ENCODE assay signal across 2 cellular contexts in the genomic region with DNA sequence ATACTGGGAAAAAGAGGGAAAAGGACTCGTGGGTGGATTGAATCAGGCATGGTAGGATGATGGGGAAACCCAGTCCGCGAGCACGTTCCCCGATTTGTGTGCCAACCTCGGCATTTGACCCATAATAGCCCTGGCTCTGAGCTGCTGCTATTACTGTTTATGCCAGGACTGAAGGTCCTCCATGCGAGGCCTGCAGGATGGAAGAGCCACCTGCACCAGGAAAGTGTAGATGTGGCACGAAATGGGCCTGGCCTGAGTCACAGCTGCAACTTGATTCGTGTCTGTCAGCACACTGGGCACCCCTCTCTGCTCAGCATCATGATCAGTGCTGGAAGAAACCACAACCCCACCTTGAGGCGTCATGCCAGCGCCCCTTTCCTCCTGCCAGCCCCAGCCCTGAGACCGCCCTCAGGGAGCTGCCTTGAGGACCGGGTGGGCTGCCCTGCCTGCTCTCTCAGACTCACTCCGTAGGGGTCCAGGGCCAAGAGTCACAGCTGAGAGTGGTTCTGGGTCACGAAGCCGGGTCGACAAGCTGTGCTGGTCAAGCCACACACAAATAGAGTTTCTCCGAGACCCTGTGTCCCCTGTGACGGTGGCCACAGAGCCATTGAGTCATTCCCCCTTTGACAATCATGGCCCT.
TF ChIP-seq lines count a peak whose summit lies in the region.

No MANE protein-coding gene starts in this region.

TF ChIP-seq in GM23338, 12 proteins besides CTCF, POLR2A, EP300 and RAD21 (continued from another document):
- TF ChIP-seq POLR2AphosphoS5 (IDR thresholded peaks at IDR 0.05; ENCODE audit: low read depth) (no peak), EZH2phosphoT487 (IDR thresholded peaks at IDR 0.05; ENCODE audit: unreplicated experiment) (no peak), ZNF114 (CRISPR knock-in tag; IDR thresholded peaks at IDR 0.05) (no peak)

TF ChIP-seq in WTC11, 78 proteins besides CTCF, POLR2A, EP300 and RAD21 (continued from another document):
- TF ChIP-seq, protein P1, sequence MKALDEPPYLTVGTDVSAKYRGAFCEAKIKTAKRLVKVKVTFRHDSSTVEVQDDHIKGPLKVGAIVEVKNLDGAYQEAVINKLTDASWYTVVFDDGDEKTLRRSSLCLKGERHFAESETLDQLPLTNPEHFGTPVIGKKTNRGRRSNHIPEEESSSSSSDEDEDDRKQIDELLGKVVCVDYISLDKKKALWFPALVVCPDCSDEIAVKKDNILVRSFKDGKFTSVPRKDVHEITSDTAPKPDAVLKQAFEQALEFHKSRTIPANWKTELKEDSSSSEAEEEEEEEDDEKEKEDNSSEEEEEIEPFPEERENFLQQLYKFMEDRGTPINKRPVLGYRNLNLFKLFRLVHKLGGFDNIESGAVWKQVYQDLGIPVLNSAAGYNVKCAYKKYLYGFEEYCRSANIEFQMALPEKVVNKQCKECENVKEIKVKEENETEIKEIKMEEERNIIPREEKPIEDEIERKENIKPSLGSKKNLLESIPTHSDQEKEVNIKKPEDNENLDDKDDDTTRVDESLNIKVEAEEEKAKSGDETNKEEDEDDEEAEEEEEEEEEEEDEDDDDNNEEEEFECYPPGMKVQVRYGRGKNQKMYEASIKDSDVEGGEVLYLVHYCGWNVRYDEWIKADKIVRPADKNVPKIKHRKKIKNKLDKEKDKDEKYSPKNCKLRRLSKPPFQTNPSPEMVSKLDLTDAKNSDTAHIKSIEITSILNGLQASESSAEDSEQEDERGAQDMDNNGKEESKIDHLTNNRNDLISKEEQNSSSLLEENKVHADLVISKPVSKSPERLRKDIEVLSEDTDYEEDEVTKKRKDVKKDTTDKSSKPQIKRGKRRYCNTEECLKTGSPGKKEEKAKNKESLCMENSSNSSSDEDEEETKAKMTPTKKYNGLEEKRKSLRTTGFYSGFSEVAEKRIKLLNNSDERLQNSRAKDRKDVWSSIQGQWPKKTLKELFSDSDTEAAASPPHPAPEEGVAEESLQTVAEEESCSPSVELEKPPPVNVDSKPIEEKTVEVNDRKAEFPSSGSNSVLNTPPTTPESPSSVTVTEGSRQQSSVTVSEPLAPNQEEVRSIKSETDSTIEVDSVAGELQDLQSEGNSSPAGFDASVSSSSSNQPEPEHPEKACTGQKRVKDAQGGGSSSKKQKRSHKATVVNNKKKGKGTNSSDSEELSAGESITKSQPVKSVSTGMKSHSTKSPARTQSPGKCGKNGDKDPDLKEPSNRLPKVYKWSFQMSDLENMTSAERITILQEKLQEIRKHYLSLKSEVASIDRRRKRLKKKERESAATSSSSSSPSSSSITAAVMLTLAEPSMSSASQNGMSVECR (CRISPR knock-in tag; IDR thresholded peaks at IDR 0.05; ENCODE audit: borderline replicate concordance) = no peak
- TF ChIP-seq, protein P2, sequence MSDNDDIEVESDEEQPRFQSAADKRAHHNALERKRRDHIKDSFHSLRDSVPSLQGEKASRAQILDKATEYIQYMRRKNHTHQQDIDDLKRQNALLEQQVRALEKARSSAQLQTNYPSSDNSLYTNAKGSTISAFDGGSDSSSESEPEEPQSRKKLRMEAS (CRISPR knock-in tag; IDR thresholded peaks at IDR 0.05) = no peak
- TF ChIP-seq, protein P3, sequence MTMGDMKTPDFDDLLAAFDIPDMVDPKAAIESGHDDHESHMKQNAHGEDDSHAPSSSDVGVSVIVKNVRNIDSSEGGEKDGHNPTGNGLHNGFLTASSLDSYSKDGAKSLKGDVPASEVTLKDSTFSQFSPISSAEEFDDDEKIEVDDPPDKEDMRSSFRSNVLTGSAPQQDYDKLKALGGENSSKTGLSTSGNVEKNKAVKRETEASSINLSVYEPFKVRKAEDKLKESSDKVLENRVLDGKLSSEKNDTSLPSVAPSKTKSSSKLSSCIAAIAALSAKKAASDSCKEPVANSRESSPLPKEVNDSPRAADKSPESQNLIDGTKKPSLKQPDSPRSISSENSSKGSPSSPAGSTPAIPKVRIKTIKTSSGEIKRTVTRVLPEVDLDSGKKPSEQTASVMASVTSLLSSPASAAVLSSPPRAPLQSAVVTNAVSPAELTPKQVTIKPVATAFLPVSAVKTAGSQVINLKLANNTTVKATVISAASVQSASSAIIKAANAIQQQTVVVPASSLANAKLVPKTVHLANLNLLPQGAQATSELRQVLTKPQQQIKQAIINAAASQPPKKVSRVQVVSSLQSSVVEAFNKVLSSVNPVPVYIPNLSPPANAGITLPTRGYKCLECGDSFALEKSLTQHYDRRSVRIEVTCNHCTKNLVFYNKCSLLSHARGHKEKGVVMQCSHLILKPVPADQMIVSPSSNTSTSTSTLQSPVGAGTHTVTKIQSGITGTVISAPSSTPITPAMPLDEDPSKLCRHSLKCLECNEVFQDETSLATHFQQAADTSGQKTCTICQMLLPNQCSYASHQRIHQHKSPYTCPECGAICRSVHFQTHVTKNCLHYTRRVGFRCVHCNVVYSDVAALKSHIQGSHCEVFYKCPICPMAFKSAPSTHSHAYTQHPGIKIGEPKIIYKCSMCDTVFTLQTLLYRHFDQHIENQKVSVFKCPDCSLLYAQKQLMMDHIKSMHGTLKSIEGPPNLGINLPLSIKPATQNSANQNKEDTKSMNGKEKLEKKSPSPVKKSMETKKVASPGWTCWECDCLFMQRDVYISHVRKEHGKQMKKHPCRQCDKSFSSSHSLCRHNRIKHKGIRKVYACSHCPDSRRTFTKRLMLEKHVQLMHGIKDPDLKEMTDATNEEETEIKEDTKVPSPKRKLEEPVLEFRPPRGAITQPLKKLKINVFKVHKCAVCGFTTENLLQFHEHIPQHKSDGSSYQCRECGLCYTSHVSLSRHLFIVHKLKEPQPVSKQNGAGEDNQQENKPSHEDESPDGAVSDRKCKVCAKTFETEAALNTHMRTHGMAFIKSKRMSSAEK (CRISPR knock-in tag; IDR thresholded peaks at IDR 0.05; ENCODE audit: borderline replicate concordance) = no peak
TF ChIP-seq in WTC11: peak in this region for 0.
